ENCODE assay signal across 16 cellular contexts in the genomic region with DNA sequence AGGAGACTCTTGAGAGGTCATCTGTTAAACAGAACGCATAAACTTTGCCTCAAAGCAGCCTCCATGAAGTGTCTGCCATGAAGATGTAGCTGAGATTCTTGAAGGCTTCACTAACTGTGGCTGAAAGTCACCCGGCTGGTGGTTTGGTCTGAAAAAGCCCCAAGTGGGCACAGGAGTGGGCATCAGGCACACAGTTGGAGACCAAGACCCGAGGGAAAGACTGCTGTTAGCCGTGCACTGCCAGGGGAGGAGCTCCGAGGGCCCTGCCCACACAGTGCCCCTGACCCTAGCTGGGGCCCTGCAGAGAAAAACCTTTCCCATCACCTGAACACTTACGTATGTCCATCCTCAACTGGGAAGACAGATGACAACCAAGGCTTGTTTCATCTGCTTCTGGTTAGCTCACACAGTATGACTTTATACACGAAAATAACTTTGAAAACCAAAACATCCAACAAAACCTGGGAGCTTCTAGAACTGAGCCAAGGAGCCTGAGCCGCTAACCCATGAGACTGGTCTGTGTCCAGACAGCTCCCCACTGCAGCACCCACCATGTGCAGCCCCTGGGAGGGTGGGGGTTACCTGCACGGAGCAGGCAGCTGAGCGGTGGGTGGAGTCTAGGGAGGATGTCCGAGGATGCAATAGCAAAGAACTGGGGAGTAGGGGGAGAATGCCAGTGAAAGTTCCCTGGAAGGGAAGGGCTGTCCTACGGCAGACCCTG. TPM values are rescaled to one million over a fixed set of nuclear protein-coding genes. Genes with fewer than 3 reads are reported as not detected.
A peak's percentile ranks its signal among the peaks of the same experiment; 100 is the strongest.
DNase-seq lines count a peak whose midpoint lies in the region; ATAC-seq and TF ChIP-seq lines count a peak whose summit lies in the region.
"Had no signal": no experiment of that assay in that cellular context is flagged by ENCODE, and none has a peak within 500 bp of the region (broad histone marks: within the 10 kb centered on the region; RNA-seq: fewer than 3 reads in every experiment).

No MANE protein-coding gene starts in this region.

- H3K4me1 Mint-ChIP-seq in natural killer cell treated with Interleukin-12 subunit alpha and Interleukin-12 subunit beta and Interleukin-15 and Interleukin-18, amount 100 ng/mL, for 72 hours (ENCODE audit: low read depth in 2 of 2): peaks cover 3 to 13% of the 10 kb centered on the region in 2 donors
- H3K4me1 Mint-ChIP-seq in natural killer cell: peaks cover 4 to 8% of the 10 kb centered on the region in 2 donors
- peaks cover 13% of the 10 kb centered on the region for H3K4me1 Mint-ChIP-seq in WTC11
- peaks cover 19% of the 10 kb centered on the region for H3K4me1 Mint-ChIP-seq in neural crest cell
- H3K4me1 Mint-ChIP-seq: activated naive CD4-positive, alpha-beta T cell treated with anti-CD3 and anti-CD28 coated beads, Interleukin-2, amount 50 U/mL, for 24 hours had no signal

- peaks cover 14% of the 10 kb centered on the region for H3K36me3 Mint-ChIP-seq in natural killer cell treated with Interleukin-12 subunit alpha and Interleukin-12 subunit beta and Interleukin-15 and Interleukin-18, amount 100 ng/mL, for 72 hours
- H3K36me3 Mint-ChIP-seq in natural killer cell (no peaks in the 10 kb centered on the region), WTC11 (peaks cover 96% of the 10 kb centered on the region), neural crest cell (ENCODE audit: low read depth) (peaks cover 49% of the 10 kb centered on the region)
- H3K36me3 Mint-ChIP-seq: activated naive CD4-positive, alpha-beta T cell treated with anti-CD3 and anti-CD28 coated beads, Interleukin-2, amount 50 U/mL, for 24 hours had no signal

- no peaks in the 10 kb centered on the region for H3K9me3 Mint-ChIP-seq in natural killer cell treated with Interleukin-12 subunit alpha and Interleukin-12 subunit beta and Interleukin-15 and Interleukin-18, amount 100 ng/mL, for 72 hours
- no peaks in the 10 kb centered on the region for H3K9me3 Mint-ChIP-seq in natural killer cell
- H3K9me3 Mint-ChIP-seq in WTC11: no peaks in the 10 kb centered on the region
- H3K9me3 Mint-ChIP-seq in neural crest cell: no peaks in the 10 kb centered on the region
- H3K9me3 Mint-ChIP-seq: activated naive CD4-positive, alpha-beta T cell treated with anti-CD3 and anti-CD28 coated beads, Interleukin-2, amount 50 U/mL, for 24 hours had no signal

- TF ChIP-seq CTCF in natural killer cell (IDR thresholded peaks at IDR 0.05): no peak
- TF ChIP-seq CTCF in WTC11 (IDR thresholded peaks at IDR 0.05): no peak
- no peak for TF ChIP-seq CTCF in neural crest cell (conservative IDR thresholded peaks at IDR 0.05)

- DNase-seq in natural killer cell treated with Interleukin-12 subunit alpha and Interleukin-12 subunit beta and Interleukin-15 and Interleukin-18, amount 100 ng/mL, for 72 hours (ENCODE audit: low spot score): no peak
- DNase-seq in natural killer cell (no peak), WTC11 (ENCODE audit: low spot score) (no peak), neural crest cell (ENCODE audit: low read depth, low spot score) (no peak), retina (no peak)
- no peak for DNase-seq in stimulated activated CD4-positive, alpha-beta T cell treated with anti-CD3 and anti-CD28 coated beads, Interleukin-12 subunit alpha, Interleukin-12 subunit beta, amount 100 ng/mL, for 4 hours
- DNase-seq: DMS79 treated with DMSO at 0.1 percent for 48 hours; effector CD4-positive, alpha-beta T cell; Karpas-422; NCI-H446; SJCRH30; stimulated activated naive CD4-positive, alpha-beta T cell treated with Interleukin-2 at 50 U/mL for 16 hours had no signal

- no peak overlapping the region for H3K27ac Mint-ChIP-seq in natural killer cell treated with Interleukin-12 subunit alpha and Interleukin-12 subunit beta and Interleukin-15 and Interleukin-18, amount 100 ng/mL, for 72 hours
- H3K27ac Mint-ChIP-seq in natural killer cell: no peak overlapping the region
- H3K27ac Mint-ChIP-seq in WTC11: peak overlapping the region; percentile 73
- H3K27ac Mint-ChIP-seq in neural crest cell (ENCODE audit: unreplicated experiment): peak overlapping the region; percentile 85
- H3K27ac Mint-ChIP-seq: activated naive CD4-positive, alpha-beta T cell treated with anti-CD3 and anti-CD28 coated beads, Interleukin-2, amount 50 U/mL, for 24 hours had no signal

- no peak overlapping the region for H3K4me3 Mint-ChIP-seq in natural killer cell treated with Interleukin-12 subunit alpha and Interleukin-12 subunit beta and Interleukin-15 and Interleukin-18, amount 100 ng/mL, for 72 hours
- H3K4me3 Mint-ChIP-seq in natural killer cell (no peak overlapping the region), WTC11 (no peak overlapping the region), neural crest cell (no peak overlapping the region)
- H3K4me3 Mint-ChIP-seq: activated naive CD4-positive, alpha-beta T cell treated with anti-CD3 and anti-CD28 coated beads, Interleukin-2, amount 50 U/mL, for 24 hours had no signal

- peak; percentile 27 to 53 for ATAC-seq in natural killer cell treated with Interleukin-12 subunit alpha and Interleukin-12 subunit beta and Interleukin-15 and Interleukin-18, amount 100 ng/mL, for 72 hours
- ATAC-seq in natural killer cell (no peak), WTC11 (no peak), GM21723 (IDR thresholded peaks at IDR 0.05; ENCODE audit: unreplicated experiment) (no peak)
- ATAC-seq: mucosa of descending colon, pancreas had no signal

- no peaks in the 10 kb centered on the region for H3K27me3 Mint-ChIP-seq in natural killer cell treated with Interleukin-12 subunit alpha and Interleukin-12 subunit beta and Interleukin-15 and Interleukin-18, amount 100 ng/mL, for 72 hours
- H3K27me3 Mint-ChIP-seq in natural killer cell (ENCODE audit: low read depth in 2 of 2): no peaks in the 10 kb centered on the region
- no peaks in the 10 kb centered on the region for H3K27me3 Mint-ChIP-seq in WTC11 (ENCODE audit: low read depth)
- no peaks in the 10 kb centered on the region for H3K27me3 Mint-ChIP-seq in neural crest cell (ENCODE audit: low read depth)
- H3K27me3 Mint-ChIP-seq: activated naive CD4-positive, alpha-beta T cell treated with anti-CD3 and anti-CD28 coated beads, Interleukin-2, amount 50 U/mL, for 24 hours had no signal

- POLR2A ChIA-PET in WTC11 (lab: Charles Lee): no interaction called here

- CTCF ChIA-PET in WTC11 (lab: Charles Lee): no interaction called here

- intact Hi-C loops in natural killer cell (cut with micrococcal nuclease): no loop called here

TF ChIP-seq in WTC11, 78 proteins besides CTCF, POLR2A, EP300 and RAD21 (continues in another document):
- TF ChIP-seq, protein P1, sequence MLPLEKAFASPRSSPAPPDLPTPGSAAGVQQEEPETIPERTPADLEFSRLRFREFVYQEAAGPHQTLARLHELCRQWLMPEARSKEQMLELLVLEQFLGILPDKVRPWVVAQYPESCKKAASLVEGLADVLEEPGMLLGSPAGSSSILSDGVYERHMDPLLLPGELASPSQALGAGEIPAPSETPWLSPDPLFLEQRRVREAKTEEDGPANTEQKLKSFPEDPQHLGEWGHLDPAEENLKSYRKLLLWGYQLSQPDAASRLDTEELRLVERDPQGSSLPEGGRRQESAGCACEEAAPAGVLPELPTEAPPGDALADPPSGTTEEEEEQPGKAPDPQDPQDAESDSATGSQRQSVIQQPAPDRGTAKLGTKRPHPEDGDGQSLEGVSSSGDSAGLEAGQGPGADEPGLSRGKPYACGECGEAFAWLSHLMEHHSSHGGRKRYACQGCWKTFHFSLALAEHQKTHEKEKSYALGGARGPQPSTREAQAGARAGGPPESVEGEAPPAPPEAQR (CRISPR knock-in tag; IDR thresholded peaks at IDR 0.05): no peak
- TF ChIP-seq, protein P2, sequence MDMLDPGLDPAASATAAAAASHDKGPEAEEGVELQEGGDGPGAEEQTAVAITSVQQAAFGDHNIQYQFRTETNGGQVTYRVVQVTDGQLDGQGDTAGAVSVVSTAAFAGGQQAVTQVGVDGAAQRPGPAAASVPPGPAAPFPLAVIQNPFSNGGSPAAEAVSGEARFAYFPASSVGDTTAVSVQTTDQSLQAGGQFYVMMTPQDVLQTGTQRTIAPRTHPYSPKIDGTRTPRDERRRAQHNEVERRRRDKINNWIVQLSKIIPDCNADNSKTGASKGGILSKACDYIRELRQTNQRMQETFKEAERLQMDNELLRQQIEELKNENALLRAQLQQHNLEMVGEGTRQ (CRISPR knock-in tag; IDR thresholded peaks at IDR 0.05): no peak
- TF ChIP-seq GRHL2 (CRISPR knock-in tag; IDR thresholded peaks at IDR 0.05; ENCODE audit: insufficient replicate concordance, severe bottlenecking): no peak
- TF ChIP-seq ESRRA (CRISPR knock-in tag; IDR thresholded peaks at IDR 0.05; ENCODE audit: borderline replicate concordance): no peak
- no peak for TF ChIP-seq ETV6 (CRISPR knock-in tag; IDR thresholded peaks at IDR 0.05)
- TF ChIP-seq NFYB (CRISPR knock-in tag; conservative IDR thresholded peaks at IDR 0.05; ENCODE audit: low read depth): no peak
- no peak for TF ChIP-seq ATF1 (CRISPR knock-in tag; IDR thresholded peaks at IDR 0.05)
- TF ChIP-seq, protein P3, sequence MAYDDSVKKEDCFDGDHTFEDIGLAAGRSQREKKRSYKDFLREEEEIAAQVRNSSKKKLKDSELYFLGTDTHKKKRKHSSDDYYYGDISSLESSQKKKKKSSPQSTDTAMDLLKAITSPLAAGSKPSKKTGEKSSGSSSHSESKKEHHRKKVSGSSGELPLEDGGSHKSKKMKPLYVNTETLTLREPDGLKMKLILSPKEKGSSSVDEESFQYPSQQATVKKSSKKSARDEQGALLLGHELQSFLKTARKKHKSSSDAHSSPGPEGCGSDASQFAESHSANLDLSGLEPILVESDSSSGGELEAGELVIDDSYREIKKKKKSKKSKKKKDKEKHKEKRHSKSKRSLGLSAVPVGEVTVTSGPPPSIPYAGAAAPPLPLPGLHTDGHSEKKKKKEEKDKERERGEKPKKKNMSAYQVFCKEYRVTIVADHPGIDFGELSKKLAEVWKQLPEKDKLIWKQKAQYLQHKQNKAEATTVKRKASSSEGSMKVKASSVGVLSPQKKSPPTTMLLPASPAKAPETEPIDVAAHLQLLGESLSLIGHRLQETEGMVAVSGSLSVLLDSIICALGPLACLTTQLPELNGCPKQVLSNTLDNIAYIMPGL (CRISPR knock-in tag; IDR thresholded peaks at IDR 0.05): no peak
- no peak for TF ChIP-seq SP1 (CRISPR knock-in tag; conservative IDR thresholded peaks at IDR 0.05)
- TF ChIP-seq SOX15 (CRISPR knock-in tag; IDR thresholded peaks at IDR 0.05): no peak
- no peak for TF ChIP-seq ZNF396 (CRISPR knock-in tag; IDR thresholded peaks at IDR 0.05; ENCODE audit: borderline replicate concordance)

RNA-seq across cellular contexts. Expression of a gene that starts 15.4 kb away (rescaled TPM):
- total RNA-seq in natural killer cell treated with Interleukin-12 subunit alpha and Interleukin-12 subunit beta and Interleukin-15 and Interleukin-18, amount 100 ng/mL, for 72 hours: 10 to 100 TPM; 35.6 to 76.6 TPM
- 1 to 10 TPM in 2 of 3 donors, under 1 TPM in 1; 0.87 to 3.2 (median 1.5) TPM for total RNA-seq in natural killer cell
- 64.2 to 83.7 TPM (median 67.5 TPM) in 3 replicates for total RNA-seq in WTC11 (2021)
- total RNA-seq in neural crest cell: 62.3 and 63.6 TPM in 2 replicates

Comparison
In these comparisons a context has a peak if more than half of its experiments do, and no peak if none do; other contexts are left out.
1. ATAC-seq: peak in natural killer cell treated with Interleukin-12 subunit alpha and Interleukin-12 subunit beta and Interleukin-15 and Interleukin-18, amount 100 ng/mL, for 72 hours (2 of 2); none in natural killer cell (0 of 3), WTC11 (single experiment) and GM21723 (single experiment).
2. RNA of a gene that starts 15.4 kb away (total RNA-seq): 64.2 to 83.7 TPM in WTC11, 35.6 to 76.6 TPM in natural killer cell treated with Interleukin-12 subunit alpha and Interleukin-12 subunit beta and Interleukin-15 and Interleukin-18, amount 100 ng/mL, for 72 hours and 62.3 to 63.6 TPM in neural crest cell; 0.87 to 3.2 TPM in natural killer cell; every median in the first group is over 4 times any median in the second.
3. H3K27ac Mint-ChIP-seq: peak in WTC11 (single experiment) and neural crest cell (single experiment); none in natural killer cell treated with Interleukin-12 subunit alpha and Interleukin-12 subunit beta and Interleukin-15 and Interleukin-18, amount 100 ng/mL, for 72 hours (0 of 2) and natural killer cell (0 of 2).